Comparison of ENCODE assay signal across 21 cellular contexts in the genomic region with DNA sequence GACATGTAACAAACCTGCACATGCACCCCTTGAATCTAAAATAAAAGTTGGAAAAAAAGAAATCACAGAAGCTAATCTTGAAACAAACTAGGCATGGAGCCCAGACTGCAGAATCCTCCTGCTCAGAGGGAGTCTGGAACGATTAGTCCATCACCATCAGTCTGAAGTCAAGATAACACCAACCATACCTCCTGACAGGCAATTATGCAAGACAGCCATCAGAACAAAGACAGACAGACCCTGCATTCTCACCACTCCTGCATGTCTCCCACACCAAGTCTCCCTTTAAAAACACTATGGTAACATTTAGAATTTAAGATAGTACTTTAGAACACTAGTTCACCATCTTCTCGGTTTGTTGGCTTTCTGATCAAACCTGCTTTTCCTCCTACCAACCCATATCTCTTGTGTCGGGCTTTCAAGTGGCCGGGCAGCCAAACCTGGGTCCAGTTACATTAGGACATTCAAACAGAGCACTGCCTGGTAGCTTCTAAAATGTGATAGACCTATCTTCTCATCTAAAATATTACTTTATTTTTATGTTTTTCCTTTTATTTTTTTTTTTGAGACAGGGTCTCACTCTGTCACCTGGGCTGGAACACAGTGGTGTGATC. TPM values are rescaled to one million over a fixed set of nuclear protein-coding genes. Genes with fewer than 3 reads are reported as not detected.
DNase-seq lines count a peak whose midpoint lies in the region; ATAC-seq and TF ChIP-seq lines count a peak whose summit lies in the region.
"Had no signal": no experiment of that assay in that cellular context is flagged by ENCODE, and none has a peak within 500 bp of the region (broad histone marks: within the 10 kb centered on the region; RNA-seq: fewer than 3 reads in every experiment).

No MANE protein-coding gene starts in this region.

- CTCF ChIA-PET in CD8-positive, alpha-beta memory T cell (lab: Charles Lee) = interaction anchor here (1.1 kb wide), 1 partner anchor 22 kb away, joined by 3 read pairs; no protein-coding TSS in a partner anchor

- no peaks in the 10 kb centered on the region for H3K9me3 ChIP-seq in CD8-positive, alpha-beta memory T cell (ENCODE audit: low read length)
- H3K9me3 ChIP-seq: gastrocnemius medialis, tibial artery had no signal

- TF ChIP-seq CTCF in mesothelial cell of epicardium (IDR thresholded peaks at IDR 0.05; ENCODE audit: unreplicated experiment) = no peak

- peaks cover 32 to 50% (median 42%) of the 10 kb centered on the region in 3 donors for H3K4me1 Mint-ChIP-seq in CD8-positive, alpha-beta memory T cell
- H3K4me1 Mint-ChIP-seq in mesothelial cell of epicardium = peaks cover 45% of the 10 kb centered on the region

- H3K4me3 Mint-ChIP-seq in CD8-positive, alpha-beta memory T cell = no peak overlapping the region
- no peak overlapping the region for H3K4me3 Mint-ChIP-seq in mesothelial cell of epicardium
- H3K4me3 Mint-ChIP-seq: natural killer cell, T-cell had no signal

- no peak overlapping the region for H3K27ac ChIP-seq in CD8-positive, alpha-beta memory T cell (ENCODE audit: low read depth, low read length)
- H3K27ac ChIP-seq in caudate nucleus (ENCODE audit: low read depth, low read length) = peak overlapping the region; percentile 16
- H3K27ac ChIP-seq: gastrocnemius medialis, tibial artery had no signal

- no peak overlapping the region for H3K4me3 ChIP-seq in CD8-positive, alpha-beta memory T cell (ENCODE audit: low read length)
- H3K4me3 ChIP-seq: gastrocnemius medialis, tibial artery had no signal

- H3K27me3 ChIP-seq in CD8-positive, alpha-beta memory T cell (ENCODE audit: insufficient read depth, low read length, poor library complexity, severe bottlenecking) = no peaks in the 10 kb centered on the region
- H3K27me3 ChIP-seq: gastrocnemius medialis, tibial artery had no signal

- ATAC-seq in HG02840 (IDR thresholded peaks at IDR 0.05; ENCODE audit: low FRiP score, unreplicated experiment) (no peak), GM21367 (IDR thresholded peaks at IDR 0.05; ENCODE audit: unreplicated experiment) (no peak)
- ATAC-seq: gastrocnemius medialis, natural killer cell, T-cell had no signal

- DNase-seq in Ammon's horn (ENCODE audit: low spot score) = peak; percentile 18
- DNase-seq in CD8-positive, alpha-beta memory T cell = no peak
- DNase-seq in caudate nucleus (lab: John Stamatoyannopoulos, UW) = peak in 13 of 61 donors; percentile 7 to 68 (median 25)
- DNase-seq in mesothelial cell of epicardium (ENCODE audit: low spot score in 2 of 2, unreplicated experiment in 2 of 2) = no peak
- DNase-seq in NCI-H1105 (lab: John Stamatoyannopoulos, UW) = no peak
- DNase-seq: activated CD4-positive, alpha-beta T cell treated with anti-CD3 and anti-CD28 coated beads for 4 hours; gastrocnemius medialis; HCEC 1CT; kidney glomerular epithelial cell; natural killer cell; NCI-H1436 treated with DMSO at 0.1 percent for 48 hours; NCI-H82; posterior cingulate gyrus; SHP77 treated with DMSO at 0.1 percent for 48 hours; stimulated activated CD4-positive, alpha-beta T cell treated with anti-CD3 and anti-CD28 coated beads, Interleukin-1b, Interleukin-23, amount 100 ng/mL, for 48 hours; stimulated activated naive CD4-positive, alpha-beta T cell; T-cell; tibial artery had no signal

- H3K36me3 Mint-ChIP-seq in CD8-positive, alpha-beta memory T cell = peaks cover 13 to 85% (median 30%) of the 10 kb centered on the region in 3 donors
- H3K36me3 Mint-ChIP-seq in mesothelial cell of epicardium = peaks cover 38% of the 10 kb centered on the region

- no peaks in the 10 kb centered on the region for H3K9me3 Mint-ChIP-seq in CD8-positive, alpha-beta memory T cell
- H3K9me3 Mint-ChIP-seq in mesothelial cell of epicardium = peaks cover 6% of the 10 kb centered on the region
- H3K9me3 Mint-ChIP-seq: activated T-helper 2 cell treated with anti-CD3 and anti-CD28 coated beads, Interferon-gamma antibody, Interleukin-2, Interleukin-4, amounts not matched to agents 10 μg/mL and 5 μg/mL and 100 μg/mL, durations not matched to agents 14 hours and 24 hours and 36 hours; natural killer cell; T-cell had no signal

- POLR2A ChIA-PET in CD8-positive, alpha-beta memory T cell (lab: Charles Lee) = no interaction called here

- peak overlapping the region in 5 of 8 donors; percentile 29 to 77 (median 60) for H3K27ac Mint-ChIP-seq in CD8-positive, alpha-beta memory T cell
- H3K27ac Mint-ChIP-seq in mesothelial cell of epicardium = peak overlapping the region; percentile 80

- H3K27me3 Mint-ChIP-seq in CD8-positive, alpha-beta memory T cell = no peaks in the 10 kb centered on the region
- H3K27me3 Mint-ChIP-seq in mesothelial cell of epicardium (ENCODE audit: low read depth) = no peaks in the 10 kb centered on the region
- H3K27me3 Mint-ChIP-seq: T-cell had no signal

- peaks cover 44% of the 10 kb centered on the region for H3K36me3 ChIP-seq in CD8-positive, alpha-beta memory T cell (ENCODE audit: insufficient read depth, low read length)

- H3K4me1 ChIP-seq in CD8-positive, alpha-beta memory T cell (ENCODE audit: insufficient read depth, low read length) = peaks cover 8% of the 10 kb centered on the region
- H3K4me1 ChIP-seq: gastrocnemius medialis had no signal

RNA-seq across cellular contexts. Expression of gene YARS1, which starts 10.1 kb away (rescaled TPM):
- total RNA-seq in CD8-positive, alpha-beta memory T cell = 100 to 1,000 TPM; 205 to 219 TPM
- 131 TPM for polyA plus RNA-seq in CD8-positive, alpha-beta memory T cell
- 101 to 105 TPM (median 101 TPM) in 3 replicates for total RNA-seq in mesothelial cell of epicardium

RNA-seq across cellular contexts. Expression of gene S100PBP, which starts 10.4 kb away (rescaled TPM):
- total RNA-seq in CD8-positive, alpha-beta memory T cell = 10 to 100 TPM; 28.6 to 30.6 TPM
- 17.3 TPM for polyA plus RNA-seq in CD8-positive, alpha-beta memory T cell
- total RNA-seq in mesothelial cell of epicardium = 61.8 to 66.8 TPM (median 62.1 TPM) in 3 replicates
